ENCODE assay signal across 8 cellular contexts in genomic region chr6:26312096-26312463, GRCh38. TPM values are rescaled to one million over a fixed set of nuclear protein-coding genes. Genes with fewer than 3 reads are reported as not detected.
A peak's percentile ranks its signal among the peaks of the same experiment; 100 is the strongest.
DNase-seq lines count a peak whose midpoint lies in the region; ATAC-seq and TF ChIP-seq lines count a peak whose summit lies in the region.

No MANE protein-coding gene starts in this region.

- peaks cover 2% of the 10 kb centered on the region for H3K36me3 Mint-ChIP-seq in activated naive CD4-positive, alpha-beta T cell treated with anti-CD3 and anti-CD28 coated beads for 36 hours (ENCODE audit: low read depth)
- peaks cover 6% of the 10 kb centered on the region for H3K36me3 Mint-ChIP-seq in activated CD4-positive, alpha-beta memory T cell treated with anti-CD3 and anti-CD28 coated beads for 36 hours

- no peak for TF ChIP-seq CTCF in omental fat pad (IDR thresholded peaks at IDR 0.05)

- intact Hi-C loops in activated naive CD4-positive, alpha-beta T cell treated with anti-CD3 and anti-CD28 coated beads for 36 hours (cut with micrococcal nuclease): loop anchor here (1.0 to 10.0 kb wide), 5 partner anchors 27 to 843 kb away; a partner anchor contains a TSS
- intact Hi-C loops in activated CD4-positive, alpha-beta memory T cell treated with anti-CD3 and anti-CD28 coated beads for 36 hours (cut with micrococcal nuclease): loop anchor here (2.0 kb wide), 4 partner anchors 19 to 221 kb away; a partner anchor contains a TSS
- intact Hi-C loops in left colon (cut with DNase I, micrococcal nuclease): no loop called here

- peak overlapping the region; percentile 60 for H3K4me3 ChIP-seq in iPS-11a (ENCODE audit: low read depth, low read length)

- POLR2A ChIA-PET in activated CD4-positive, alpha-beta memory T cell treated with anti-CD3 and anti-CD28 coated beads for 36 hours (lab: Charles Lee): no interaction called here

- peak overlapping the region; percentile 81 for H3K4me3 Mint-ChIP-seq in activated naive CD4-positive, alpha-beta T cell treated with anti-CD3 and anti-CD28 coated beads for 36 hours
- peak overlapping the region; percentile 85 for H3K4me3 Mint-ChIP-seq in activated CD4-positive, alpha-beta memory T cell treated with anti-CD3 and anti-CD28 coated beads for 36 hours

- DNase-seq in activated naive CD4-positive, alpha-beta T cell treated with anti-CD3 and anti-CD28 coated beads for 36 hours: no peak
- no peak for DNase-seq in activated naive CD4-positive, alpha-beta T cell (lab: John Stamatoyannopoulos, UW)
- DNase-seq in activated CD4-positive, alpha-beta memory T cell treated with anti-CD3 and anti-CD28 coated beads for 36 hours: no peak
- peak; percentile 67 for DNase-seq in superior temporal gyrus (ENCODE audit: extremely low spot score)
- DNase-seq in omental fat pad (ENCODE audit: low spot score): no peak
- no peak for DNase-seq in NOMO-1 treated with dmso at 0.1 percent for 144 hours (lab: John Stamatoyannopoulos, UW; ENCODE audit: unreplicated experiment)
- DNase-seq in left colon: no peak

- H3K9me3 Mint-ChIP-seq in activated naive CD4-positive, alpha-beta T cell treated with anti-CD3 and anti-CD28 coated beads for 36 hours: no peaks in the 10 kb centered on the region
- H3K9me3 Mint-ChIP-seq in activated CD4-positive, alpha-beta memory T cell treated with anti-CD3 and anti-CD28 coated beads for 36 hours: no peaks in the 10 kb centered on the region

- CTCF ChIA-PET in activated naive CD4-positive, alpha-beta T cell treated with anti-CD3 and anti-CD28 coated beads for 36 hours (lab: Charles Lee): no interaction called here
- CTCF ChIA-PET in activated CD4-positive, alpha-beta memory T cell treated with anti-CD3 and anti-CD28 coated beads for 36 hours (lab: Charles Lee): interaction anchor here (1.3 kb wide), 1 partner anchor 10 kb away, joined by 3 read pairs; no protein-coding TSS in a partner anchor

- peaks cover 29% of the 10 kb centered on the region for H3K4me1 Mint-ChIP-seq in activated naive CD4-positive, alpha-beta T cell treated with anti-CD3 and anti-CD28 coated beads for 36 hours (ENCODE audit: low read depth)
- peaks cover 42% of the 10 kb centered on the region for H3K4me1 Mint-ChIP-seq in activated CD4-positive, alpha-beta memory T cell treated with anti-CD3 and anti-CD28 coated beads for 36 hours (ENCODE audit: low read depth)

- H3K27me3 Mint-ChIP-seq in activated naive CD4-positive, alpha-beta T cell treated with anti-CD3 and anti-CD28 coated beads for 36 hours (ENCODE audit: low read depth): no peaks in the 10 kb centered on the region
- peaks cover 7% of the 10 kb centered on the region for H3K27me3 Mint-ChIP-seq in activated CD4-positive, alpha-beta memory T cell treated with anti-CD3 and anti-CD28 coated beads for 36 hours

- no peak for ATAC-seq in omental fat pad (ENCODE audit: low FRiP score)
- ATAC-seq in left colon: no peak

- H3K27ac Mint-ChIP-seq in activated naive CD4-positive, alpha-beta T cell treated with anti-CD3 and anti-CD28 coated beads for 36 hours: peak overlapping the region; percentile 83
- H3K27ac Mint-ChIP-seq in activated CD4-positive, alpha-beta memory T cell treated with anti-CD3 and anti-CD28 coated beads for 36 hours: peak overlapping the region; percentile 82

RNA-seq across cellular contexts. Expression of gene BTN3A2, which starts 52.9 kb away (rescaled TPM):
- 10 to 100 TPM; 67.6 to 80.5 TPM for total RNA-seq in activated naive CD4-positive, alpha-beta T cell treated with anti-CD3 and anti-CD28 coated beads for 36 hours
- total RNA-seq in activated CD4-positive, alpha-beta memory T cell treated with anti-CD3 and anti-CD28 coated beads for 36 hours: 10 to 100 TPM; 59.5 to 64.8 TPM
- 10 to 100 TPM; 15.7 to 39.7 (median 20.5) TPM for total RNA-seq in omental fat pad
- 10 to 100 TPM; 17.6 to 35.1 TPM for total RNA-seq in left colon

Comparison
In these comparisons a context has a peak if more than half of its experiments do, and no peak if none do; other contexts are left out.
1. intact Hi-C loops: an anchor here in activated naive CD4-positive, alpha-beta T cell treated with anti-CD3 and anti-CD28 coated beads for 36 hours (1.0 to 10.0 kb wide) and activated CD4-positive, alpha-beta memory T cell treated with anti-CD3 and anti-CD28 coated beads for 36 hours (2.0 kb wide); none called in left colon.